6 cellular contexts compared by ENCODE assay signal in genomic region chr10:12898271-12898670, GRCh38.
"Had no signal": no experiment of that assay in that cellular context is flagged by ENCODE, and none has a peak within 500 bp of the region (broad histone marks: within the 10 kb centered on the region; RNA-seq: fewer than 3 reads in every experiment).

No MANE protein-coding gene starts in this region.

- ATAC-seq: K562 had no signal

- DNase-seq: GOT3, H9, HCEC 1CT, IMR-90, KG1 had no signal

- H3K4me3 Mint-ChIP-seq: H9 had no signal

- H3K27ac Mint-ChIP-seq: H9 had no signal

- H3K4me3 ChIP-seq: K562 had no signal
